In genomic region chr5:1806199-1806598, GRCh38 we compare ENCODE assay signal across 26 cellular contexts.
"Had no signal": no experiment of that assay in that cellular context is flagged by ENCODE, and none has a peak within 500 bp of the region (broad histone marks: within the 10 kb centered on the region; RNA-seq: fewer than 3 reads in every experiment).

No MANE protein-coding gene starts in this region.

- H3K9me3 Mint-ChIP-seq: nephron; neural progenitor cell; stimulated activated memory B cell treated with anti-CD40 and anti-IgM and Interleukin-4, amounts not matched to agents 10 μg/mL and 1 μg/mL and 100 μg/mL, for 72 hours; stimulated activated naive CD8-positive, alpha-beta T cell treated with anti-CD3 and anti-CD28 coated beads, Interleukin-15, amount 100 ng/mL, for 72 hours had no signal

- H3K9ac ChIP-seq: neural progenitor cell, parathyroid adenoma had no signal

- H3K4me3 ChIP-seq: heart right ventricle, hepatocyte, lower lobe of right lung, mucosa of descending colon, neural progenitor cell, psoas muscle, skin epidermis, transverse colon, upper lobe of left lung had no signal

- H3K27me3 ChIP-seq: heart right ventricle, hepatocyte, neural progenitor cell, neutrophil, transverse colon, upper lobe of left lung had no signal

- H3K9me3 ChIP-seq: heart right ventricle, lower lobe of right lung, mucosa of descending colon, neutrophil, psoas muscle, transverse colon, upper lobe of left lung had no signal

- H3K27me3 Mint-ChIP-seq: naive thymus-derived CD4-positive, alpha-beta T cell; stimulated activated memory B cell treated with anti-CD40 and anti-IgM and Interleukin-4, amounts not matched to agents 10 μg/mL and 1 μg/mL and 100 μg/mL, for 72 hours; stimulated activated naive CD8-positive, alpha-beta T cell treated with anti-CD3 and anti-CD28 coated beads, Interleukin-15, amount 100 ng/mL, for 72 hours had no signal

- H3K4me1 ChIP-seq: parathyroid adenoma had no signal

- H3K4me2 ChIP-seq: hepatocyte, neural progenitor cell had no signal

- H3K27ac Mint-ChIP-seq: nephron; neural progenitor cell; stimulated activated memory B cell treated with anti-CD40 and anti-IgM and Interleukin-4, amounts not matched to agents 10 μg/mL and 1 μg/mL and 100 μg/mL, for 72 hours had no signal

- H3K27ac ChIP-seq: hepatocyte, lower lobe of right lung, neural progenitor cell, neutrophil, parathyroid adenoma, psoas muscle, skin epidermis, transverse colon, upper lobe of left lung had no signal

- ATAC-seq: heart right ventricle; left ventricle myocardium superior; lower lobe of right lung; mucosa of descending colon; naive thymus-derived CD4-positive, alpha-beta T cell; psoas muscle; sciatic nerve; stimulated activated memory B cell treated with anti-CD40 and anti-IgM and Interleukin-4, amounts not matched to agents 10 μg/mL and 1 μg/mL and 100 μg/mL, for 72 hours had no signal

- H2AFZ ChIP-seq: hepatocyte, neural progenitor cell, parathyroid adenoma had no signal

- H3K4me3 Mint-ChIP-seq: nephron; neural progenitor cell; stimulated activated memory B cell treated with anti-CD40 and anti-IgM and Interleukin-4, amounts not matched to agents 10 μg/mL and 1 μg/mL and 100 μg/mL, for 72 hours; stimulated activated naive CD8-positive, alpha-beta T cell treated with anti-CD3 and anti-CD28 coated beads, Interleukin-15, amount 100 ng/mL, for 72 hours had no signal

- FAIRE-seq: urothelium cell line had no signal

- DNase-seq: heart right ventricle; islet precursor cell; left ventricle myocardium superior; lower lobe of right lung; mammary epithelial cell; mesendoderm; midbrain; mucosa of descending colon; naive thymus-derived CD4-positive, alpha-beta T cell; occipital lobe; psoas muscle; stimulated activated CD4-positive, alpha-beta T cell treated with anti-CD3 and anti-CD28 coated beads, Interleukin-4, amount 100 ng/mL, for 24 hours; stimulated activated naive CD4-positive, alpha-beta T cell treated with Interleukin-2 at 50 U/mL for 16 hours; stimulated activated naive CD8-positive, alpha-beta T cell treated with anti-CD3 and anti-CD28 coated beads, Interleukin-15, amount 100 ng/mL, for 72 hours; substantia nigra; transverse colon; upper lobe of left lung had no signal
